In genomic region chr3:174355505-174355904, GRCh38 we compare ENCODE assay signal across 9 cellular contexts.
DNase-seq lines count a peak whose midpoint lies in the region; ATAC-seq and TF ChIP-seq lines count a peak whose summit lies in the region.
"Had no signal": no experiment of that assay in that cellular context is flagged by ENCODE, and none has a peak within 500 bp of the region (broad histone marks: within the 10 kb centered on the region; RNA-seq: fewer than 3 reads in every experiment).

No MANE protein-coding gene starts in this region.

- CTCF ChIA-PET in OCI-LY7 (lab: Charles Lee; ENCODE audit: unreplicated experiment) = no interaction called here

- H3K4me1 ChIP-seq in OCI-LY7 (ENCODE audit: insufficient read depth, low read length, poor library complexity, severe bottlenecking) = no peaks in the 10 kb centered on the region
- H3K4me1 ChIP-seq: gastrocnemius medialis had no signal

- no peaks in the 10 kb centered on the region for H3K36me3 ChIP-seq in OCI-LY7 (ENCODE audit: insufficient read depth, low read length)
- H3K36me3 ChIP-seq: gastrocnemius medialis had no signal

- H3K4me3 Mint-ChIP-seq in activated CD4-positive, alpha-beta T cell treated with anti-CD3 and anti-CD28 coated beads, Interleukin-2, amount 10 ng/mL, durations not matched to agents 24 days and 14 days = no peak overlapping the region

- peak; percentile 80 for TF ChIP-seq CTCF in C4-2B (conservative IDR thresholded peaks at IDR 0.05)
- peak; percentile 41 for TF ChIP-seq CTCF in OCI-LY7 (conservative IDR thresholded peaks at IDR 0.05; ENCODE audit: low read length)

- no peak overlapping the region for H3K4me2 ChIP-seq in OCI-LY7 (ENCODE audit: low read length)

- DNase-seq in OCI-LY7 (ENCODE audit: low spot score) (peak; percentile 4), iPS DF 4.7 (ENCODE audit: extremely low read depth, low spot score) (peak; percentile 41), NCI-H128 (lab: John Stamatoyannopoulos, UW; ENCODE audit: unreplicated experiment) (no peak)
- DNase-seq in activated CD4-positive, alpha-beta T cell treated with anti-CD3 and anti-CD28 coated beads, Interleukin-2, amount 10 ng/mL, durations not matched to agents 24 days and 14 days = no peak
- DNase-seq: gastrocnemius medialis had no signal

- H3K9me3 Mint-ChIP-seq in activated CD4-positive, alpha-beta T cell treated with anti-CD3 and anti-CD28 coated beads, Interleukin-2, amount 10 ng/mL, durations not matched to agents 24 days and 14 days = no peaks in the 10 kb centered on the region

- no TSS peak for BruUV-seq in OCI-LY7 (replicated peaks; lab: Mats Ljungman, UMichigan)

- POLR2A ChIA-PET in OCI-LY7 (lab: Charles Lee) = no interaction called here

- H3K27ac ChIP-seq in C4-2B = peak overlapping the region; percentile 90
- no peak overlapping the region for H3K27ac ChIP-seq in OCI-LY7 (ENCODE audit: low read depth, low read length, poor library complexity, severe bottlenecking)
- H3K27ac ChIP-seq: gastrocnemius medialis had no signal

- H3K9me3 ChIP-seq in OCI-LY7 (ENCODE audit: low read length) = no peaks in the 10 kb centered on the region
- H3K9me3 ChIP-seq: gastrocnemius medialis had no signal

- intact Hi-C loops in OCI-LY7 (cut with micrococcal nuclease; ENCODE audit: unreplicated experiment) = no loop called here
- intact Hi-C loops in activated CD4-positive, alpha-beta T cell treated with anti-CD3 and anti-CD28 coated beads, Interleukin-2, amount 10 ng/mL, durations not matched to agents 24 days and 14 days (cut with micrococcal nuclease) = no loop called here

- H2AFZ ChIP-seq in OCI-LY7 (ENCODE audit: low read length) = no peak overlapping the region

- ATAC-seq in HG03159 (IDR thresholded peaks at IDR 0.05; ENCODE audit: unreplicated experiment) (peak; percentile 49), GM18520 (IDR thresholded peaks at IDR 0.05; ENCODE audit: unreplicated experiment) (no peak), GM18873 (IDR thresholded peaks at IDR 0.05; ENCODE audit: low FRiP score, unreplicated experiment) (no peak)
- ATAC-seq: gastrocnemius medialis had no signal

- no peaks in the 10 kb centered on the region for H3K36me3 Mint-ChIP-seq in activated CD4-positive, alpha-beta T cell treated with anti-CD3 and anti-CD28 coated beads, Interleukin-2, amount 10 ng/mL, durations not matched to agents 24 days and 14 days (ENCODE audit: low read depth)

- H3K4me1 Mint-ChIP-seq in activated CD4-positive, alpha-beta T cell treated with anti-CD3 and anti-CD28 coated beads, Interleukin-2, amount 10 ng/mL, durations not matched to agents 24 days and 14 days = no peaks in the 10 kb centered on the region

- H3K27me3 Mint-ChIP-seq in activated CD4-positive, alpha-beta T cell treated with anti-CD3 and anti-CD28 coated beads, Interleukin-2, amount 10 ng/mL, durations not matched to agents 24 days and 14 days = no peaks in the 10 kb centered on the region

- no peak overlapping the region for H3K4me3 ChIP-seq in OCI-LY7 (ENCODE audit: low read depth, low read length, poor library complexity, severe bottlenecking)
- H3K4me3 ChIP-seq: gastrocnemius medialis had no signal

- no peaks in the 10 kb centered on the region for H4K20me1 ChIP-seq in OCI-LY7 (ENCODE audit: insufficient read depth, low read length)

- H3K9me2 ChIP-seq in OCI-LY7 (ENCODE audit: insufficient read depth, low read length) = no peaks in the 10 kb centered on the region

- H3K27ac Mint-ChIP-seq in activated CD4-positive, alpha-beta T cell treated with anti-CD3 and anti-CD28 coated beads, Interleukin-2, amount 10 ng/mL, durations not matched to agents 24 days and 14 days = no peak overlapping the region

- H3K79me2 ChIP-seq in OCI-LY7 (ENCODE audit: insufficient read depth, low read depth, low read length) = no peaks in the 10 kb centered on the region

Comparison
In these comparisons a context has a peak if more than half of its experiments do, and no peak if none do; other contexts are left out.
1. DNase-seq: peak in OCI-LY7 (single experiment) and iPS DF 4.7 (single experiment); none in NCI-H128 (single experiment) and activated CD4-positive, alpha-beta T cell treated with anti-CD3 and anti-CD28 coated beads, Interleukin-2, amount 10 ng/mL, durations not matched to agents 24 days and 14 days (single experiment).